ENCODE assay signal across 8 cellular contexts in genomic region chr2:158968396-158969161, GRCh38. TPM values are rescaled to one million over a fixed set of nuclear protein-coding genes. Genes with fewer than 3 reads are reported as not detected.
DNase-seq lines count a peak whose midpoint lies in the region; ATAC-seq and TF ChIP-seq lines count a peak whose summit lies in the region.

TANC1 (plus strand) TSS chr2:158968640; CDS start chr2:159065911, 97,271 bp downstream.

- no peak within 1 kb of the TSS for H2BK15ac ChIP-seq in mesendoderm (replicated peaks; ENCODE audit: low read depth)

- H3K4me3 Mint-ChIP-seq in CD8-positive, alpha-beta T cell, result peak within 1 kb of the TSS; percentile 79

- no peak within 1 kb of the TSS for H2BK5ac ChIP-seq in mesendoderm (ENCODE audit: low read length)

- peak in 5 of 7 experiments; percentile 7 to 53 (median 28) for DNase-seq in CD8-positive, alpha-beta T cell
- DNase-seq in NCI-H748 treated with DMSO at 0.1 percent for 48 hours (lab: John Stamatoyannopoulos, UW), result peak; percentile 57
- peak; percentile 82 for DNase-seq in activated CD8-positive, alpha-beta memory T cell treated with anti-CD3 and anti-CD28 coated beads for 24 hours
- peak; percentile 94 for DNase-seq in mesendoderm
- DNase-seq in stimulated activated CD8-positive, alpha-beta memory T cell treated with anti-CD3 and anti-CD28 coated beads, Interleukin-15, amount 100 ng/mL, for 48 hours (ENCODE audit: low read depth in 2 of 2), result peak; percentile 57 to 58

- peaks cover 16% of the 10 kb centered on the region for H3K4me1 Mint-ChIP-seq in CD8-positive, alpha-beta T cell (ENCODE audit: low read depth)

- in situ Hi-C loops in endometrial microvascular endothelial cells (cut with HindIII; ENCODE audit: inconsistent ontology term, low pct_unique_long_range_greater_than_20kb, low sequenced_read_pairs), result no loop called here

- no peak within 1 kb of the TSS for H3K27ac Mint-ChIP-seq in CD8-positive, alpha-beta T cell

- no peaks in the 10 kb centered on the region for H3K36me3 Mint-ChIP-seq in CD8-positive, alpha-beta T cell

- ATAC-seq in CD8-positive, alpha-beta T cell, result peak; percentile 81
- ATAC-seq in GM19438 (IDR thresholded peaks at IDR 0.05; ENCODE audit: low read depth, unreplicated experiment), result peak; percentile 94
- peak; percentile 94 for ATAC-seq in HG03520 (IDR thresholded peaks at IDR 0.05; ENCODE audit: unreplicated experiment)

- intact Hi-C loops in CD8-positive, alpha-beta T cell (cut with DNase I, micrococcal nuclease), result loop anchor here in 1 of 2 experiments (1.0 kb wide), 1 partner anchor 49 kb away; no protein-coding TSS in a partner anchor

- no peak within 1 kb of the TSS for H4K5ac ChIP-seq in mesendoderm (ENCODE audit: low read length)

- peak within 1 kb of the TSS; percentile 89 for H3K56ac ChIP-seq in mesendoderm (ENCODE audit: low read length)

- TF ChIP-seq CTCF in CD8-positive, alpha-beta T cell (IDR thresholded peaks at IDR 0.05), result no peak

- peak within 1 kb of the TSS; percentile 50 for H3K4me3 ChIP-seq in CD8-positive, alpha-beta T cell (ENCODE audit: low read depth, low read length)
- H3K4me3 ChIP-seq in mesendoderm (ENCODE audit: low read length), result peak within 1 kb of the TSS; percentile 64

- no peak within 1 kb of the TSS for H3K4ac ChIP-seq in mesendoderm (ENCODE audit: low read depth, low read length)

- H2BK120ac ChIP-seq in mesendoderm (ENCODE audit: low read depth, low read length), result no peak within 1 kb of the TSS

- H3K9me3 Mint-ChIP-seq in CD8-positive, alpha-beta T cell, result no peaks in the 10 kb centered on the region

- CTCF ChIA-PET in CD8-positive, alpha-beta T cell (lab: Charles Lee), result interaction anchor here (1.0 kb wide), 1 partner anchor 67 kb away, joined by 4 read pairs; no protein-coding TSS in a partner anchor

- WGBS in mesendoderm (ENCODE audit: extremely low coverage, insufficient coverage, low lambda C conversion rate), result no CpG with 5 or more reads among the region's 92 CpGs

- peaks cover 29% of the 10 kb centered on the region for H3K27me3 Mint-ChIP-seq in CD8-positive, alpha-beta T cell (ENCODE audit: low read depth)

- H3K23ac ChIP-seq in mesendoderm (ENCODE audit: low read length), result peak within 1 kb of the TSS; percentile 59

- H3K18ac ChIP-seq in mesendoderm (ENCODE audit: low read length), result peak within 1 kb of the TSS; percentile 95

- H3K27ac ChIP-seq in CD8-positive, alpha-beta T cell (ENCODE audit: low read depth, low read length), result no peak within 1 kb of the TSS
- peak within 1 kb of the TSS; percentile 92 for H3K27ac ChIP-seq in mesendoderm (ENCODE audit: low read depth, low read length)

- no peak within 1 kb of the TSS for H2AK5ac ChIP-seq in mesendoderm (ENCODE audit: low read length)

- POLR2A ChIA-PET in CD8-positive, alpha-beta T cell (lab: Charles Lee), result no interaction called here

- peaks cover 2% of the 10 kb centered on the region for H3K79me1 ChIP-seq in mesendoderm (ENCODE audit: low read length)

- H4K8ac ChIP-seq in mesendoderm (ENCODE audit: low read depth, low read length), result no peak within 1 kb of the TSS

- H3K36me3 ChIP-seq in CD8-positive, alpha-beta T cell (ENCODE audit: insufficient read depth, low read length), result no peaks in the 10 kb centered on the region
- no peaks in the 10 kb centered on the region for H3K36me3 ChIP-seq in mesendoderm (ENCODE audit: control insufficient read depth, insufficient read depth, low read length)

- H3K4me2 ChIP-seq in mesendoderm (ENCODE audit: low read length), result peak within 1 kb of the TSS; percentile 93

- no peaks in the 10 kb centered on the region for H3K9me3 ChIP-seq in CD8-positive, alpha-beta T cell (ENCODE audit: low read length)

- H3K4me1 ChIP-seq in CD8-positive, alpha-beta T cell (ENCODE audit: insufficient read depth, low read length), result peaks cover 16% of the 10 kb centered on the region
- H3K4me1 ChIP-seq in mesendoderm (ENCODE audit: control insufficient read depth, low read depth, low read length), result no peaks in the 10 kb centered on the region

- no peaks in the 10 kb centered on the region for H3K79me2 ChIP-seq in mesendoderm (ENCODE audit: control insufficient read depth, insufficient read depth, low read length)

- peak within 1 kb of the TSS; percentile 77 for H3K9ac ChIP-seq in mesendoderm (ENCODE audit: low read length)

- peaks cover 3% of the 10 kb centered on the region for H3K27me3 ChIP-seq in CD8-positive, alpha-beta T cell (ENCODE audit: insufficient read depth, low read length)
- no peaks in the 10 kb centered on the region for H3K27me3 ChIP-seq in mesendoderm (ENCODE audit: insufficient read depth, low read length, poor library complexity)

RNA-seq across cellular contexts. Expression of gene TANC1, which starts in this region (rescaled TPM):
- under 1 TPM; 0.19 to 0.24 TPM for total RNA-seq in CD8-positive, alpha-beta T cell
- total RNA-seq in endometrial microvascular endothelial cells (ENCODE audit: inconsistent ontology term), result 49.7 TPM
- polyA plus RNA-seq in mesendoderm (2013, experiment 1 of 2), result 2.6 TPM
- 2.8 TPM for polyA plus RNA-seq in mesendoderm (2013, experiment 2 of 2)

Comparison
In these comparisons a context has a peak if more than half of its experiments do, and no peak if none do; other contexts are left out.
1. RNA of gene TANC1 (total RNA-seq): 49.7 TPM in endometrial microvascular endothelial cells (single experiment); 0.19 to 0.24 TPM in CD8-positive, alpha-beta T cell; every median in the first group is over 10 times any median in the second.
2. Peak in DNase-seq, ATAC-seq and H3K4me3 ChIP-seq in CD8-positive, alpha-beta T cell; RNA of the gene not detected or under 1 TPM.
3. DNase-seq: peak in every context shown above with its lines; median percentile 94 in mesendoderm; 82 in activated CD8-positive, alpha-beta memory T cell treated with anti-CD3 and anti-CD28 coated beads for 24 hours; 58 in stimulated activated CD8-positive, alpha-beta memory T cell treated with anti-CD3 and anti-CD28 coated beads, Interleukin-15, amount 100 ng/mL, for 48 hours; 57 in NCI-H748 treated with DMSO at 0.1 percent for 48 hours; 28 in CD8-positive, alpha-beta T cell.
4. Peak in every context shown above with its lines, with median percentiles within 50 percentile points of each other: ATAC-seq.